ENCODE assay signal across 1 cellular context in the genomic region with DNA sequence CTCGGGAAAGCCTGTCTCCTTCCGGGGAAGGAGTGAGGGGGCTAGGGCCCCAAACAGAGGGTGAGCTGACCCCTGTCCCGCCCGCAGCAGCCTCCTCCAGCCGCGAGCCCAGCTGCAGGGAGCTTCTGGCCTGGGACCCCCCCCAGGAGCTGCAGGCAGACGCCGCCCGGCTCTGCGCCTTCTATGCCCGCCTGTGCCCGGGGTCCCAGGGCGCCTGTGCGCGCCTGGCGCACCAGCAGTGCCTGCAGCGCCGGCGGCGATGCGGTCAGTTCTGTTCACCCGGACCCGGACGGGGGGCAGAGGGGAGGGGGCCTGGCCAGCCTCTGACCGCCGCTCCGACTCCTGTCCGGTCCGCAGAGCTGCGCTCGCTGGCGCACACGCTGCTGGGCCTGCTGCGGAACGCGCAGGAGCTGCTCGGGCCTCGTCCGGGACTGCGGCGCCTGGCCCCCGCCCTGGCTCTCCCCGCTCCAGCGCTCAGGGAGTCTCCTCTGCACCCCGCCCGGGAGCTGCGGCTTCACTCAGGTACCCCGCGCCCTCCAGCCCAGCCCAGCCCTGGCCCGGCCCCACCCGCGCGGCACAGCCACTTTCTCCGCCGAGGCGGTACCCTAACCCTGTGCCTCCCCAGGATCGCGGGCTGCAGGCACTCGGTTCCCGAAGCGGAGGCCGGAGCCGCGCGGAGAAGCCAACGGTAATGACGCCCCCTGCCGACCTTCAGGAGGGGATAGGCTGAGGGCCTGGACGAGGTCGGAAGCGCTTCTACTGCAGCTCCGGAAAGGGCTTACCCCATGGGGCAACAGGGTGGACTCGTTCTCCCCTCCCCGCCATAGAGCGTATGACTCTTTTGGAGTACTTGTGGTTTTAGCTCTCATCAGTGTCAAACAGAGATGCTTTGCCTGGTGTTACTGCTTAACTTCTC.
TF ChIP-seq lines count a peak whose summit lies in the region.

No MANE protein-coding gene starts in this region.

TF ChIP-seq in HepG2, 621 proteins besides CTCF, POLR2A, EP300 and RAD21 (continued from another document and continues in another):
- no peak for TF ChIP-seq ATF6 (CRISPR knock-in tag; conservative IDR thresholded peaks at IDR 0.05)
- peak; percentile 26; the same call in 1 of the 2 replicates for TF ChIP-seq ETV5 (CRISPR knock-in tag; IDR thresholded peaks at IDR 0.05; ENCODE audit: borderline replicate concordance)
- TF ChIP-seq, protein P1, sequence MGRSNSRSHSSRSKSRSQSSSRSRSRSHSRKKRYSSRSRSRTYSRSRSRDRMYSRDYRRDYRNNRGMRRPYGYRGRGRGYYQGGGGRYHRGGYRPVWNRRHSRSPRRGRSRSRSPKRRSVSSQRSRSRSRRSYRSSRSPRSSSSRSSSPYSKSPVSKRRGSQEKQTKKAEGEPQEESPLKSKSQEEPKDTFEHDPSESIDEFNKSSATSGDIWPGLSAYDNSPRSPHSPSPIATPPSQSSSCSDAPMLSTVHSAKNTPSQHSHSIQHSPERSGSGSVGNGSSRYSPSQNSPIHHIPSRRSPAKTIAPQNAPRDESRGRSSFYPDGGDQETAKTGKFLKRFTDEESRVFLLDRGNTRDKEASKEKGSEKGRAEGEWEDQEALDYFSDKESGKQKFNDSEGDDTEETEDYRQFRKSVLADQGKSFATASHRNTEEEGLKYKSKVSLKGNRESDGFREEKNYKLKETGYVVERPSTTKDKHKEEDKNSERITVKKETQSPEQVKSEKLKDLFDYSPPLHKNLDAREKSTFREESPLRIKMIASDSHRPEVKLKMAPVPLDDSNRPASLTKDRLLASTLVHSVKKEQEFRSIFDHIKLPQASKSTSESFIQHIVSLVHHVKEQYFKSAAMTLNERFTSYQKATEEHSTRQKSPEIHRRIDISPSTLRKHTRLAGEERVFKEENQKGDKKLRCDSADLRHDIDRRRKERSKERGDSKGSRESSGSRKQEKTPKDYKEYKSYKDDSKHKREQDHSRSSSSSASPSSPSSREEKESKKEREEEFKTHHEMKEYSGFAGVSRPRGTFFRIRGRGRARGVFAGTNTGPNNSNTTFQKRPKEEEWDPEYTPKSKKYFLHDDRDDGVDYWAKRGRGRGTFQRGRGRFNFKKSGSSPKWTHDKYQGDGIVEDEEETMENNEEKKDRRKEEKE (IDR thresholded peaks at IDR 0.05), result no peak
- TF ChIP-seq MAFK (conservative IDR thresholded peaks at IDR 0.05 in 1 of 2, IDR thresholded peaks at IDR 0.05 in 1 of 2; ENCODE audit: low read length in 2 of 2), result no peak
- no peak for TF ChIP-seq ZNF431 (CRISPR knock-in tag; IDR thresholded peaks at IDR 0.05; ENCODE audit: borderline replicate concordance, low read depth)
- no peak for TF ChIP-seq CREB3 (CRISPR knock-in tag; IDR thresholded peaks at IDR 0.05)
- no peak for TF ChIP-seq STAT5B (CRISPR knock-in tag; IDR thresholded peaks at IDR 0.05)
- no peak for TF ChIP-seq ATF7-NPFF (CRISPR knock-in tag; IDR thresholded peaks at IDR 0.05; ENCODE audit: low read depth)
- TF ChIP-seq, protein P2, sequence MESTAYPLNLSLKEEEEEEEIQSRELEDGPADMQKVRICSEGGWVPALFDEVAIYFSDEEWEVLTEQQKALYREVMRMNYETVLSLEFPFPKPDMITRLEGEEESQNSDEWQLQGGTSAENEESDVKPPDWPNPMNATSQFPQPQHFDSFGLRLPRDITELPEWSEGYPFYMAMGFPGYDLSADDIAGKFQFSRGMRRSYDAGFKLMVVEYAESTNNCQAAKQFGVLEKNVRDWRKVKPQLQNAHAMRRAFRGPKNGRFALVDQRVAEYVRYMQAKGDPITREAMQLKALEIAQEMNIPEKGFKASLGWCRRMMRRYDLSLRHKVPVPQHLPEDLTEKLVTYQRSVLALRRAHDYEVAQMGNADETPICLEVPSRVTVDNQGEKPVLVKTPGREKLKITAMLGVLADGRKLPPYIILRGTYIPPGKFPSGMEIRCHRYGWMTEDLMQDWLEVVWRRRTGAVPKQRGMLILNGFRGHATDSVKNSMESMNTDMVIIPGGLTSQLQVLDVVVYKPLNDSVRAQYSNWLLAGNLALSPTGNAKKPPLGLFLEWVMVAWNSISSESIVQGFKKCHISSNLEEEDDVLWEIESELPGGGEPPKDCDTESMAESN (CRISPR knock-in tag; conservative IDR thresholded peaks at IDR 0.05), result no peak
- no peak for TF ChIP-seq SOX6 (IDR thresholded peaks at IDR 0.05)
- no peak for TF ChIP-seq SOX6 (CRISPR knock-in tag; IDR thresholded peaks at IDR 0.05)
- TF ChIP-seq ZNF605 (CRISPR knock-in tag; IDR thresholded peaks at IDR 0.05), result no peak; the same call in 1 of the 2 replicates
- no peak for TF ChIP-seq ZEB1 (IDR thresholded peaks at IDR 0.05; ENCODE audit: insufficient replicate concordance, low read depth)
- no peak for TF ChIP-seq ZNF775 (CRISPR knock-in tag; IDR thresholded peaks at IDR 0.05; ENCODE audit: borderline replicate concordance)
- TF ChIP-seq RBFOX2 (IDR thresholded peaks at IDR 0.05; ENCODE audit: low read depth, low read length), result no peak
- TF ChIP-seq HOXD1 (CRISPR knock-in tag; IDR thresholded peaks at IDR 0.05), result no peak
- no peak for TF ChIP-seq FOSL1 (CRISPR knock-in tag; IDR thresholded peaks at IDR 0.05; ENCODE audit: borderline replicate concordance)
- 0 out of 2 replicates have a peak, but pooled peaks have one; percentile 25 for TF ChIP-seq GATAD1 (CRISPR knock-in tag; IDR thresholded peaks at IDR 0.05)
- TF ChIP-seq MLX (CRISPR knock-in tag; IDR thresholded peaks at IDR 0.05), result no peak
- no peak for TF ChIP-seq DR1 (CRISPR knock-in tag; IDR thresholded peaks at IDR 0.05)
- TF ChIP-seq ZNF121 (CRISPR knock-in tag; IDR thresholded peaks at IDR 0.05), result peak; percentile 28; the same call in 1 of the 2 replicates
- TF ChIP-seq NR2C2 (CRISPR knock-in tag; IDR thresholded peaks at IDR 0.05; ENCODE audit: borderline replicate concordance), result no peak
- TF ChIP-seq HMGA1 (CRISPR knock-in tag; conservative IDR thresholded peaks at IDR 0.05), result no peak
- no peak for TF ChIP-seq KDM5A (IDR thresholded peaks at IDR 0.05; ENCODE audit: borderline replicate concordance, low read length)
- no peak for TF ChIP-seq MXI1 (IDR thresholded peaks at IDR 0.05; ENCODE audit: borderline replicate concordance, low read depth, low read length)
- TF ChIP-seq EZH2 (conservative IDR thresholded peaks at IDR 0.05; ENCODE audit: low read depth, low read length), result peak; percentile 84
- TF ChIP-seq ZNF335 (CRISPR knock-in tag; IDR thresholded peaks at IDR 0.05), result no peak
- TF ChIP-seq, protein P3, sequence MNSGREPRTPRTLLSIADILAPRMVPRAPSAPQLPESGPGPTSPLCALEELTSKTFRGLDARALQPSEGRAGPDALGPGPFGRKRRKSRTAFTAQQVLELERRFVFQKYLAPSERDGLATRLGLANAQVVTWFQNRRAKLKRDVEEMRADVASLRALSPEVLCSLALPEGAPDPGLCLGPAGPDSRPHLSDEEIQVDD (CRISPR knock-in tag; IDR thresholded peaks at IDR 0.05; ENCODE audit: borderline replicate concordance), result no peak
- TF ChIP-seq NR2F1 (CRISPR knock-in tag; IDR thresholded peaks at IDR 0.05), result no peak
- no peak for TF ChIP-seq ZNF577 (CRISPR knock-in tag; IDR thresholded peaks at IDR 0.05; ENCODE audit: borderline replicate concordance, low read depth)
- no peak for TF ChIP-seq E2F1 (CRISPR knock-in tag; IDR thresholded peaks at IDR 0.05)
- TF ChIP-seq RARG (CRISPR knock-in tag; IDR thresholded peaks at IDR 0.05; ENCODE audit: low read depth), result no peak
- 0 out of 2 replicates have a peak, but pooled peaks have one; percentile 24 for TF ChIP-seq ZNF143 (CRISPR knock-in tag; IDR thresholded peaks at IDR 0.05)
- no peak for TF ChIP-seq ZNF34 (CRISPR knock-in tag; IDR thresholded peaks at IDR 0.05; ENCODE audit: borderline replicate concordance)
- TF ChIP-seq TOPORS (CRISPR knock-in tag; IDR thresholded peaks at IDR 0.05), result peak; percentile 38; the same call in 1 of the 2 replicates
- TF ChIP-seq, protein P4, sequence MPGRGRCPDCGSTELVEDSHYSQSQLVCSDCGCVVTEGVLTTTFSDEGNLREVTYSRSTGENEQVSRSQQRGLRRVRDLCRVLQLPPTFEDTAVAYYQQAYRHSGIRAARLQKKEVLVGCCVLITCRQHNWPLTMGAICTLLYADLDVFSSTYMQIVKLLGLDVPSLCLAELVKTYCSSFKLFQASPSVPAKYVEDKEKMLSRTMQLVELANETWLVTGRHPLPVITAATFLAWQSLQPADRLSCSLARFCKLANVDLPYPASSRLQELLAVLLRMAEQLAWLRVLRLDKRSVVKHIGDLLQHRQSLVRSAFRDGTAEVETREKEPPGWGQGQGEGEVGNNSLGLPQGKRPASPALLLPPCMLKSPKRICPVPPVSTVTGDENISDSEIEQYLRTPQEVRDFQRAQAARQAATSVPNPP (CRISPR knock-in tag; IDR thresholded peaks at IDR 0.05), result no peak
- TF ChIP-seq ZNF580 (CRISPR knock-in tag; IDR thresholded peaks at IDR 0.05; ENCODE audit: borderline replicate concordance, low read depth), result peak; percentile 69; the same call in 1 of the 2 replicates
- no peak for TF ChIP-seq ATM (IDR thresholded peaks at IDR 0.05; ENCODE audit: borderline replicate concordance)
- no peak for TF ChIP-seq ZNF124 (CRISPR knock-in tag; IDR thresholded peaks at IDR 0.05)
- TF ChIP-seq MIER3 (CRISPR knock-in tag; IDR thresholded peaks at IDR 0.05; ENCODE audit: borderline replicate concordance), result no peak; the same call in 1 of the 2 replicates
- 0 out of 2 replicates have a peak, but pooled peaks have one; percentile 11 for TF ChIP-seq MAF1 (CRISPR knock-in tag; IDR thresholded peaks at IDR 0.05; ENCODE audit: borderline replicate concordance)
- TF ChIP-seq PRDM4 (CRISPR knock-in tag; IDR thresholded peaks at IDR 0.05; ENCODE audit: borderline replicate concordance), result no peak
- TF ChIP-seq PTBP1 (IDR thresholded peaks at IDR 0.05; ENCODE audit: low read depth, low read length, poor library complexity, severe bottlenecking), result no peak
- TF ChIP-seq ZNF768 (CRISPR knock-in tag; IDR thresholded peaks at IDR 0.05), result peak; percentile 47; the same call in 1 of the 2 replicates
- no peak for TF ChIP-seq HNF4G (IDR thresholded peaks at IDR 0.05; ENCODE audit: borderline replicate concordance, low read depth, low read length)
- TF ChIP-seq HNF4G (CRISPR knock-in tag; IDR thresholded peaks at IDR 0.05; ENCODE audit: borderline replicate concordance, low read depth), result no peak
- no peak for TF ChIP-seq HOXA9 (CRISPR knock-in tag; IDR thresholded peaks at IDR 0.05; ENCODE audit: borderline replicate concordance)
- TF ChIP-seq BORCS8-MEF2B (CRISPR knock-in tag; IDR thresholded peaks at IDR 0.05), result peak; percentile 59; the same call in 1 of the 2 replicates
- TF ChIP-seq KLF9 (CRISPR knock-in tag; IDR thresholded peaks at IDR 0.05; ENCODE audit: low read depth), result no peak
- no peak for TF ChIP-seq ZNF615 (CRISPR knock-in tag; IDR thresholded peaks at IDR 0.05; ENCODE audit: borderline replicate concordance)
- no peak for TF ChIP-seq MATR3 (CRISPR knock-in tag; IDR thresholded peaks at IDR 0.05)
